In the genomic region with DNA sequence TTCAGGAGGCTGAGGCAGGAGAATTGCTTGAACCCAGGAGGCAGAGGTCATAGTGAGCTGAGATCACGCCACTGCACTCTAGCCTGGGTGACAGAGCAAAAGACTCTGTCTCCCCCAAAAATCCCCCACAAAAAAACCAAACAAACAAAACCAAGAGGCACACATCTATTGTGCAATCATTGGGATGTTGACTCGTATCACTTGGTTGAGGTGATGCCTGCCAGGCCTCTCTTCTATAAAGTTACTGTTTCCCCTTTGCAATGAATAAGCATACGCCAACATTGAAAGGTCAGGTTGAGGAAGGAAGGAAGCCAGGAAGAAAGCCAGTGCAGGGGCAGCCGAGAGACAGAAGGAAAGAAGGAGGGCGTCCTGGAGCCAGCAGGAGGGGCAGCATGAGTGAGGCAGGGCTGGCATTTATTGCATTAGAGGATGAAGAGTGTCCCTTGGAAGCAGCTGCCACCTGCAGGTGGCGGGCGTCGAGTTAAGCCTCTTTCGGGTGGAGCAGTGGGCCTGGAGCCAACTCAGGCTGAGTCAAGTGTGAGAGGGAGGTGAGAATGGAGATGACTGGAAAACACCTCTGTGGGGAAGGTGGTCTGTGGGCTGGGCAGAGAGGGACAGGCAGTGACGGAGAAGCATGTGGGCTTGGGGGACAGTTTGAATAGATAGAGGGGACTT, we compare ENCODE assay signal across 2 cellular contexts.
A peak's percentile ranks its signal among the peaks of the same experiment; 100 is the strongest.
TF ChIP-seq lines count a peak whose summit lies in the region.

No MANE protein-coding gene starts in this region.

TF ChIP-seq in HCT116, 20 proteins besides CTCF, POLR2A, EP300 and RAD21 (continued from another document):
- TF ChIP-seq, protein P1, sequence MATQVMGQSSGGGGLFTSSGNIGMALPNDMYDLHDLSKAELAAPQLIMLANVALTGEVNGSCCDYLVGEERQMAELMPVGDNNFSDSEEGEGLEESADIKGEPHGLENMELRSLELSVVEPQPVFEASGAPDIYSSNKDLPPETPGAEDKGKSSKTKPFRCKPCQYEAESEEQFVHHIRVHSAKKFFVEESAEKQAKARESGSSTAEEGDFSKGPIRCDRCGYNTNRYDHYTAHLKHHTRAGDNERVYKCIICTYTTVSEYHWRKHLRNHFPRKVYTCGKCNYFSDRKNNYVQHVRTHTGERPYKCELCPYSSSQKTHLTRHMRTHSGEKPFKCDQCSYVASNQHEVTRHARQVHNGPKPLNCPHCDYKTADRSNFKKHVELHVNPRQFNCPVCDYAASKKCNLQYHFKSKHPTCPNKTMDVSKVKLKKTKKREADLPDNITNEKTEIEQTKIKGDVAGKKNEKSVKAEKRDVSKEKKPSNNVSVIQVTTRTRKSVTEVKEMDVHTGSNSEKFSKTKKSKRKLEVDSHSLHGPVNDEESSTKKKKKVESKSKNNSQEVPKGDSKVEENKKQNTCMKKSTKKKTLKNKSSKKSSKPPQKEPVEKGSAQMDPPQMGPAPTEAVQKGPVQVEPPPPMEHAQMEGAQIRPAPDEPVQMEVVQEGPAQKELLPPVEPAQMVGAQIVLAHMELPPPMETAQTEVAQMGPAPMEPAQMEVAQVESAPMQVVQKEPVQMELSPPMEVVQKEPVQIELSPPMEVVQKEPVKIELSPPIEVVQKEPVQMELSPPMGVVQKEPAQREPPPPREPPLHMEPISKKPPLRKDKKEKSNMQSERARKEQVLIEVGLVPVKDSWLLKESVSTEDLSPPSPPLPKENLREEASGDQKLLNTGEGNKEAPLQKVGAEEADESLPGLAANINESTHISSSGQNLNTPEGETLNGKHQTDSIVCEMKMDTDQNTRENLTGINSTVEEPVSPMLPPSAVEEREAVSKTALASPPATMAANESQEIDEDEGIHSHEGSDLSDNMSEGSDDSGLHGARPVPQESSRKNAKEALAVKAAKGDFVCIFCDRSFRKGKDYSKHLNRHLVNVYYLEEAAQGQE (IDR thresholded peaks at IDR 0.05; ENCODE audit: low read depth): no peak
- TF ChIP-seq YY1 (IDR thresholded peaks at IDR 0.05; ENCODE audit: extremely low read depth, insufficient replicate concordance, low read depth, low read length) (peak; percentile 32), FOSL1 (IDR thresholded peaks at IDR 0.05; ENCODE audit: low read depth) (no peak), POLR2AphosphoS5 (IDR thresholded peaks at IDR 0.05; ENCODE audit: low read depth, low read length) (peak; percentile 43; the same call in 1 of the 2 replicates), EGR1 (IDR thresholded peaks at IDR 0.05; ENCODE audit: low read depth) (no peak)
- TF ChIP-seq, protein P2, sequence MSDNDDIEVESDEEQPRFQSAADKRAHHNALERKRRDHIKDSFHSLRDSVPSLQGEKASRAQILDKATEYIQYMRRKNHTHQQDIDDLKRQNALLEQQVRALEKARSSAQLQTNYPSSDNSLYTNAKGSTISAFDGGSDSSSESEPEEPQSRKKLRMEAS (IDR thresholded peaks at IDR 0.05): peak; percentile 90

TF ChIP-seq in GM12878, 131 proteins besides CTCF, POLR2A, EP300 and RAD21 (continued from another document and continues in another):
- TF ChIP-seq, protein P3, sequence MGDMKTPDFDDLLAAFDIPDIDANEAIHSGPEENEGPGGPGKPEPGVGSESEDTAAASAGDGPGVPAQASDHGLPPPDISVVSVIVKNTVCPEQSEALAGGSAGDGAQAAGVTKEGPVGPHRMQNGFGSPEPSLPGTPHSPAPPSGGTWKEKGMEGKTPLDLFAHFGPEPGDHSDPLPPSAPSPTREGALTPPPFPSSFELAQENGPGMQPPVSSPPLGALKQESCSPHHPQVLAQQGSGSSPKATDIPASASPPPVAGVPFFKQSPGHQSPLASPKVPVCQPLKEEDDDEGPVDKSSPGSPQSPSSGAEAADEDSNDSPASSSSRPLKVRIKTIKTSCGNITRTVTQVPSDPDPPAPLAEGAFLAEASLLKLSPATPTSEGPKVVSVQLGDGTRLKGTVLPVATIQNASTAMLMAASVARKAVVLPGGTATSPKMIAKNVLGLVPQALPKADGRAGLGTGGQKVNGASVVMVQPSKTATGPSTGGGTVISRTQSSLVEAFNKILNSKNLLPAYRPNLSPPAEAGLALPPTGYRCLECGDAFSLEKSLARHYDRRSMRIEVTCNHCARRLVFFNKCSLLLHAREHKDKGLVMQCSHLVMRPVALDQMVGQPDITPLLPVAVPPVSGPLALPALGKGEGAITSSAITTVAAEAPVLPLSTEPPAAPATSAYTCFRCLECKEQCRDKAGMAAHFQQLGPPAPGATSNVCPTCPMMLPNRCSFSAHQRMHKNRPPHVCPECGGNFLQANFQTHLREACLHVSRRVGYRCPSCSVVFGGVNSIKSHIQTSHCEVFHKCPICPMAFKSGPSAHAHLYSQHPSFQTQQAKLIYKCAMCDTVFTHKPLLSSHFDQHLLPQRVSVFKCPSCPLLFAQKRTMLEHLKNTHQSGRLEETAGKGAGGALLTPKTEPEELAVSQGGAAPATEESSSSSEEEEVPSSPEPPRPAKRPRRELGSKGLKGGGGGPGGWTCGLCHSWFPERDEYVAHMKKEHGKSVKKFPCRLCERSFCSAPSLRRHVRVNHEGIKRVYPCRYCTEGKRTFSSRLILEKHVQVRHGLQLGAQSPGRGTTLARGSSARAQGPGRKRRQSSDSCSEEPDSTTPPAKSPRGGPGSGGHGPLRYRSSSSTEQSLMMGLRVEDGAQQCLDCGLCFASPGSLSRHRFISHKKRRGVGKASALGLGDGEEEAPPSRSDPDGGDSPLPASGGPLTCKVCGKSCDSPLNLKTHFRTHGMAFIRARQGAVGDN (IDR thresholded peaks at IDR 0.05): no peak
- peak; percentile 33 for TF ChIP-seq SMAD1 (IDR thresholded peaks at IDR 0.05; ENCODE audit: low read depth, partially characterized antibody)
- TF ChIP-seq RBBP5 (conservative IDR thresholded peaks at IDR 0.05): no peak
- TF ChIP-seq JUND (IDR thresholded peaks at IDR 0.05; ENCODE audit: low read depth, low read length): no peak
- no peak for TF ChIP-seq SREBF2 (IDR thresholded peaks at IDR 0.05; ENCODE audit: low read length)
- TF ChIP-seq IKZF1 (conservative IDR thresholded peaks at IDR 0.05): peak; percentile 46
- TF ChIP-seq IKZF2 (IDR thresholded peaks at IDR 0.05): peak; percentile 44 to 66; a peak in 2 of 4 replicates
- no peak for TF ChIP-seq ZSCAN29 (IDR thresholded peaks at IDR 0.05)
- TF ChIP-seq POLR2AphosphoS5 (IDR thresholded peaks at IDR 0.05; ENCODE audit: low read length): no peak
- TF ChIP-seq GATAD2B (conservative IDR thresholded peaks at IDR 0.05; ENCODE audit: low read depth): no peak; the same call in 1 of the 2 replicates
- peak; percentile 81 for TF ChIP-seq HDGF (IDR thresholded peaks at IDR 0.05)
- no peak for TF ChIP-seq ETV6 (conservative IDR thresholded peaks at IDR 0.05 in 1 of 2, IDR thresholded peaks at IDR 0.05 in 1 of 2; ENCODE audit: borderline replicate concordance in 1 of 2, low read depth in 1 of 2)
- no peak for TF ChIP-seq CBX5 (IDR thresholded peaks at IDR 0.05; ENCODE audit: low read depth)
- no peak for TF ChIP-seq MYC (IDR thresholded peaks at IDR 0.05; ENCODE audit: insufficient read depth, insufficient read length, insufficient replicate concordance, low read length, severe bottlenecking)
- TF ChIP-seq, protein P4, sequence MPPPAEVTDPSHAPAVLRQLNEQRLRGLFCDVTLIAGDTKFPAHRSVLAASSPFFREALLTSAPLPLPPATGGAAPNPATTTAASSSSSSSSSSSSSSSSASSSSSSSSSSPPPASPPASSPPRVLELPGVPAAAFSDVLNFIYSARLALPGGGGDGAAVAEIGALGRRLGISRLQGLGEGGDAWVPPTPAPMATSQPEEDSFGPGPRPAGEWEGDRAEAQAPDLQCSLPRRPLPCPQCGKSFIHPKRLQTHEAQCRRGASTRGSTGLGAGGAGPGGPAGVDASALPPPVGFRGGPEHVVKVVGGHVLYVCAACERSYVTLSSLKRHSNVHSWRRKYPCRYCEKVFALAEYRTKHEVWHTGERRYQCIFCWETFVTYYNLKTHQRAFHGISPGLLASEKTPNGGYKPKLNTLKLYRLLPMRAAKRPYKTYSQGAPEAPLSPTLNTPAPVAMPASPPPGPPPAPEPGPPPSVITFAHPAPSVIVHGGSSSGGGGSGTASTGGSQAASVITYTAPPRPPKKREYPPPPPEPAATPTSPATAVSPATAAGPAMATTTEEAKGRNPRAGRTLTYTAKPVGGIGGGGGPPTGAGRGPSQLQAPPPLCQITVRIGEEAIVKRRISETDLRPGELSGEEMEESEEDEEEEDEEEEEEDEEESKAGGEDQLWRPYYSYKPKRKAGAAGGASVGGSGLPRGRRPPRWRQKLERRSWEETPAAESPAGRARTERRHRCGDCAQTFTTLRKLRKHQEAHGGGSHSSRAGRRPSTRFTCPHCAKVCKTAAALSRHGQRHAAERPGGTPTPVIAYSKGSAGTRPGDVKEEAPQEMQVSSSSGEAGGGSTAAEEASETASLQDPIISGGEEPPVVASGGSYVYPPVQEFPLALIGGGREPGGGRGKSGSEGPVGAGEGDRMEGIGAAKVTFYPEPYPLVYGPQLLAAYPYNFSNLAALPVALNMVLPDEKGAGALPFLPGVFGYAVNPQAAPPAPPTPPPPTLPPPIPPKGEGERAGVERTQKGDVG (CRISPR knock-in tag; IDR thresholded peaks at IDR 0.05): no peak
- TF ChIP-seq RFX5 (IDR thresholded peaks at IDR 0.05; ENCODE audit: low read depth, low read length): no peak
- peak; percentile 33; the same call in 1 of the 2 replicates for TF ChIP-seq TCF12 (IDR thresholded peaks at IDR 0.05; ENCODE audit: low read depth, low read length)
- TF ChIP-seq KLF5 (IDR thresholded peaks at IDR 0.05; ENCODE audit: partially characterized antibody): no peak
- TF ChIP-seq SPI1 (IDR thresholded peaks at IDR 0.05; ENCODE audit: borderline replicate concordance, insufficient read depth, low read depth, low read length): no peak
- no peak for TF ChIP-seq SP1 (IDR thresholded peaks at IDR 0.05; ENCODE audit: low read depth, low read length)
- no peak for TF ChIP-seq SMARCA5 (IDR thresholded peaks at IDR 0.05)
- TF ChIP-seq, protein P5, sequence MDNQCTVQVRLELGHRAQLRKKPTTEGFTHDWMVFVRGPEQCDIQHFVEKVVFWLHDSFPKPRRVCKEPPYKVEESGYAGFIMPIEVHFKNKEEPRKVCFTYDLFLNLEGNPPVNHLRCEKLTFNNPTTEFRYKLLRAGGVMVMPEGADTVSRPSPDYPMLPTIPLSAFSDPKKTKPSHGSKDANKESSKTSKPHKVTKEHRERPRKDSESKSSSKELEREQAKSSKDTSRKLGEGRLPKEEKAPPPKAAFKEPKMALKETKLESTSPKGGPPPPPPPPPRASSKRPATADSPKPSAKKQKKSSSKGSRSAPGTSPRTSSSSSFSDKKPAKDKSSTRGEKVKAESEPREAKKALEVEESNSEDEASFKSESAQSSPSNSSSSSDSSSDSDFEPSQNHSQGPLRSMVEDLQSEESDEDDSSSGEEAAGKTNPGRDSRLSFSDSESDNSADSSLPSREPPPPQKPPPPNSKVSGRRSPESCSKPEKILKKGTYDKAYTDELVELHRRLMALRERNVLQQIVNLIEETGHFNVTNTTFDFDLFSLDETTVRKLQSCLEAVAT (IDR thresholded peaks at IDR 0.05): peak; percentile 50; the same call in 1 of the 2 replicates
- 0 out of 2 replicates have a peak, but pooled peaks have one; percentile 14 for TF ChIP-seq DPF2 (IDR thresholded peaks at IDR 0.05)
- peak; percentile 24; the same call in 1 of the 2 replicates for TF ChIP-seq MTA2 (IDR thresholded peaks at IDR 0.05; ENCODE audit: low read depth)
- TF ChIP-seq TBL1XR1 (IDR thresholded peaks at IDR 0.05; ENCODE audit: low read depth, low read length): no peak
- no peak for TF ChIP-seq MXI1 (IDR thresholded peaks at IDR 0.05; ENCODE audit: low read depth, low read length)
- no peak for TF ChIP-seq BCL11A (IDR thresholded peaks at IDR 0.05; ENCODE audit: low read depth, low read length)
- TF ChIP-seq, protein P6, sequence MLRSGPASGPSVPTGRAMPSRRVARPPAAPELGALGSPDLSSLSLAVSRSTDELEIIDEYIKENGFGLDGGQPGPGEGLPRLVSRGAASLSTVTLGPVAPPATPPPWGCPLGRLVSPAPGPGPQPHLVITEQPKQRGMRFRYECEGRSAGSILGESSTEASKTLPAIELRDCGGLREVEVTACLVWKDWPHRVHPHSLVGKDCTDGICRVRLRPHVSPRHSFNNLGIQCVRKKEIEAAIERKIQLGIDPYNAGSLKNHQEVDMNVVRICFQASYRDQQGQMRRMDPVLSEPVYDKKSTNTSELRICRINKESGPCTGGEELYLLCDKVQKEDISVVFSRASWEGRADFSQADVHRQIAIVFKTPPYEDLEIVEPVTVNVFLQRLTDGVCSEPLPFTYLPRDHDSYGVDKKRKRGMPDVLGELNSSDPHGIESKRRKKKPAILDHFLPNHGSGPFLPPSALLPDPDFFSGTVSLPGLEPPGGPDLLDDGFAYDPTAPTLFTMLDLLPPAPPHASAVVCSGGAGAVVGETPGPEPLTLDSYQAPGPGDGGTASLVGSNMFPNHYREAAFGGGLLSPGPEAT (IDR thresholded peaks at IDR 0.05; ENCODE audit: low read depth): no peak; the same call in 1 of the 2 replicates
- TF ChIP-seq BHLHE40 (IDR thresholded peaks at IDR 0.05; ENCODE audit: borderline replicate concordance in 1 of 2, low read depth in 2 of 2, low read length in 1 of 2): peak in 1 of 2 experiments; percentile 18; a peak in 1 of 4 replicates
- TF ChIP-seq NFXL1 (IDR thresholded peaks at IDR 0.05; ENCODE audit: borderline replicate concordance): no peak
- TF ChIP-seq, protein P7, sequence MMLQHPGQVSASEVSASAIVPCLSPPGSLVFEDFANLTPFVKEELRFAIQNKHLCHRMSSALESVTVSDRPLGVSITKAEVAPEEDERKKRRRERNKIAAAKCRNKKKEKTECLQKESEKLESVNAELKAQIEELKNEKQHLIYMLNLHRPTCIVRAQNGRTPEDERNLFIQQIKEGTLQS (IDR thresholded peaks at IDR 0.05; ENCODE audit: borderline replicate concordance, extremely low read depth, low read depth, low read length): no peak
- TF ChIP-seq TCF3 (IDR thresholded peaks at IDR 0.05; ENCODE audit: borderline replicate concordance, insufficient read depth, low read depth, low read length): no peak
- TF ChIP-seq ZNF622 (IDR thresholded peaks at IDR 0.05): no peak
- TF ChIP-seq, protein P8, sequence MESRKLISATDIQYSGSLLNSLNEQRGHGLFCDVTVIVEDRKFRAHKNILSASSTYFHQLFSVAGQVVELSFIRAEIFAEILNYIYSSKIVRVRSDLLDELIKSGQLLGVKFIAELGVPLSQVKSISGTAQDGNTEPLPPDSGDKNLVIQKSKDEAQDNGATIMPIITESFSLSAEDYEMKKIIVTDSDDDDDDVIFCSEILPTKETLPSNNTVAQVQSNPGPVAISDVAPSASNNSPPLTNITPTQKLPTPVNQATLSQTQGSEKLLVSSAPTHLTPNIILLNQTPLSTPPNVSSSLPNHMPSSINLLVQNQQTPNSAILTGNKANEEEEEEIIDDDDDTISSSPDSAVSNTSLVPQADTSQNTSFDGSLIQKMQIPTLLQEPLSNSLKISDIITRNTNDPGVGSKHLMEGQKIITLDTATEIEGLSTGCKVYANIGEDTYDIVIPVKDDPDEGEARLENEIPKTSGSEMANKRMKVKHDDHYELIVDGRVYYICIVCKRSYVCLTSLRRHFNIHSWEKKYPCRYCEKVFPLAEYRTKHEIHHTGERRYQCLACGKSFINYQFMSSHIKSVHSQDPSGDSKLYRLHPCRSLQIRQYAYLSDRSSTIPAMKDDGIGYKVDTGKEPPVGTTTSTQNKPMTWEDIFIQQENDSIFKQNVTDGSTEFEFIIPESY (IDR thresholded peaks at IDR 0.05): no peak
- TF ChIP-seq JUNB (IDR thresholded peaks at IDR 0.05): no peak
